ENCODE assay signal across 1 cellular context in the genomic region with DNA sequence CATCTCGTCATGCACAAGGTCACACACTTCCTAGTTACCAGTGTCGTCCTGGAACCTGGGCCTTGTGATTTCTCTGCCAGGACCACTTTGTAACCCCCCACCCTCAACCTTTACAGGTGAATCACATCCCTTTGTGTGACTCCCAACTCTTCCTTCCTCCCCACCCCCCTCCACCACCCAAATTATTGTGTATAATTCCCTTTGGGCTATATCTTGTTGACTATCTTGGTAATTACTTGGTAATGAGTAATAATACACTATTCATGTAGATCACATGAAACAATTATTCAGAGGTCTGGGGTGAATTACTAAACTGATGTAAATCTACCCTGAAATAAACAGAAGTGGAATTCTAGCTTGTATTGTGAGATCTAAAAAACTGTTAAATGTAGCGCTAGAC.
TF ChIP-seq lines count a peak whose summit lies in the region.

No MANE protein-coding gene starts in this region.

TF ChIP-seq in H1, 55 proteins besides CTCF, POLR2A, EP300 and RAD21:
- TF ChIP-seq, protein P1, sequence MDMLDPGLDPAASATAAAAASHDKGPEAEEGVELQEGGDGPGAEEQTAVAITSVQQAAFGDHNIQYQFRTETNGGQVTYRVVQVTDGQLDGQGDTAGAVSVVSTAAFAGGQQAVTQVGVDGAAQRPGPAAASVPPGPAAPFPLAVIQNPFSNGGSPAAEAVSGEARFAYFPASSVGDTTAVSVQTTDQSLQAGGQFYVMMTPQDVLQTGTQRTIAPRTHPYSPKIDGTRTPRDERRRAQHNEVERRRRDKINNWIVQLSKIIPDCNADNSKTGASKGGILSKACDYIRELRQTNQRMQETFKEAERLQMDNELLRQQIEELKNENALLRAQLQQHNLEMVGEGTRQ (IDR thresholded peaks at IDR 0.05; ENCODE audit: low read length) = no peak
- TF ChIP-seq POU5F1 (IDR thresholded peaks at IDR 0.05; ENCODE audit: low read depth, low read length) = no peak
- TF ChIP-seq PHF8 (conservative IDR thresholded peaks at IDR 0.05; ENCODE audit: low read depth, low read length) = no peak
- TF ChIP-seq TCF12 (IDR thresholded peaks at IDR 0.05; ENCODE audit: low read depth, low read length) = no peak
- no peak for TF ChIP-seq BACH1 (IDR thresholded peaks at IDR 0.05; ENCODE audit: low read length)
- no peak for TF ChIP-seq KDM1A (IDR thresholded peaks at IDR 0.05; ENCODE audit: borderline replicate concordance, low read length)
- no peak for TF ChIP-seq SAP30 (IDR thresholded peaks at IDR 0.05; ENCODE audit: insufficient read depth, insufficient replicate concordance, low read length)
- TF ChIP-seq, protein P2, sequence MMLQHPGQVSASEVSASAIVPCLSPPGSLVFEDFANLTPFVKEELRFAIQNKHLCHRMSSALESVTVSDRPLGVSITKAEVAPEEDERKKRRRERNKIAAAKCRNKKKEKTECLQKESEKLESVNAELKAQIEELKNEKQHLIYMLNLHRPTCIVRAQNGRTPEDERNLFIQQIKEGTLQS (IDR thresholded peaks at IDR 0.05; ENCODE audit: insufficient read depth, low read depth, low read length) = no peak
- TF ChIP-seq GABPA (IDR thresholded peaks at IDR 0.05; ENCODE audit: borderline replicate concordance, insufficient read depth, low read length) = no peak
- TF ChIP-seq SP2 (IDR thresholded peaks at IDR 0.05; ENCODE audit: low read length) = no peak
- no peak for TF ChIP-seq CREB1 (IDR thresholded peaks at IDR 0.05)
- TF ChIP-seq SIN3A (conservative IDR thresholded peaks at IDR 0.05 in 1 of 2, IDR thresholded peaks at IDR 0.05 in 1 of 2; ENCODE audit: low read depth in 1 of 2, low read length in 2 of 2) = no peak
- no peak for TF ChIP-seq NANOG (IDR thresholded peaks at IDR 0.05; ENCODE audit: insufficient read depth, low read depth, low read length, poor library complexity, severe bottlenecking)
- TF ChIP-seq CHD2 (IDR thresholded peaks at IDR 0.05; ENCODE audit: low read length) = no peak
- TF ChIP-seq SIX5 (IDR thresholded peaks at IDR 0.05; ENCODE audit: low read depth, low read length) = no peak
- TF ChIP-seq, protein P3, sequence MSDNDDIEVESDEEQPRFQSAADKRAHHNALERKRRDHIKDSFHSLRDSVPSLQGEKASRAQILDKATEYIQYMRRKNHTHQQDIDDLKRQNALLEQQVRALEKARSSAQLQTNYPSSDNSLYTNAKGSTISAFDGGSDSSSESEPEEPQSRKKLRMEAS (IDR thresholded peaks at IDR 0.05) = no peak
- TF ChIP-seq, protein P4, sequence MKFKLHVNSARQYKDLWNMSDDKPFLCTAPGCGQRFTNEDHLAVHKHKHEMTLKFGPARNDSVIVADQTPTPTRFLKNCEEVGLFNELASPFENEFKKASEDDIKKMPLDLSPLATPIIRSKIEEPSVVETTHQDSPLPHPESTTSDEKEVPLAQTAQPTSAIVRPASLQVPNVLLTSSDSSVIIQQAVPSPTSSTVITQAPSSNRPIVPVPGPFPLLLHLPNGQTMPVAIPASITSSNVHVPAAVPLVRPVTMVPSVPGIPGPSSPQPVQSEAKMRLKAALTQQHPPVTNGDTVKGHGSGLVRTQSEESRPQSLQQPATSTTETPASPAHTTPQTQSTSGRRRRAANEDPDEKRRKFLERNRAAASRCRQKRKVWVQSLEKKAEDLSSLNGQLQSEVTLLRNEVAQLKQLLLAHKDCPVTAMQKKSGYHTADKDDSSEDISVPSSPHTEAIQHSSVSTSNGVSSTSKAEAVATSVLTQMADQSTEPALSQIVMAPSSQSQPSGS (IDR thresholded peaks at IDR 0.05; ENCODE audit: low read length) = no peak
- no peak for TF ChIP-seq CHD1 (IDR thresholded peaks at IDR 0.05; ENCODE audit: low read depth, low read length)
- TF ChIP-seq CTBP2 (IDR thresholded peaks at IDR 0.05; ENCODE audit: borderline replicate concordance, insufficient read depth, insufficient read length, low read length) = no peak
- no peak for TF ChIP-seq RBBP5 (IDR thresholded peaks at IDR 0.05; ENCODE audit: borderline replicate concordance, low read depth, low read length)
